In the genomic region with DNA sequence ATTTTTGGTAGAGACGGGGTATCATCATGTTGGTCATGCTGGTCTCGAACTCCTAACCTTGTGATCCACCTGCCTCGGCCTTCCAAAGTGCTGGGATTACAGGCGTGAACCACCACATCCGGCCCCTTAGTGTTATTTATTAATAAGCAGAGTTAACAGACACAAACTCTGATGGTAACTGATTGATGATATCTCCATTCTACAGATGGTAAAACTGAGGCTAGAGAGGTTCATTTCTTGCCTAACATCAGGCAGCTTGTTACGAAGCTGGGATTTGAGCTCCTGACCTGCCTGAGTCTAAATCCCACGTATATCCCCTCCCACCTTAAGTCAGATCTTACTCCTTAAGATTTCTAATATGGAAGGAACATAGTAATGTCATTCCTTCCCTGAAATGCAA, we compare ENCODE assay signal across 19 cellular contexts. TPM values are rescaled to one million over a fixed set of nuclear protein-coding genes. Genes with fewer than 3 reads are reported as not detected.
DNase-seq lines count a peak whose midpoint lies in the region; ATAC-seq and TF ChIP-seq lines count a peak whose summit lies in the region.
"Had no signal": no experiment of that assay in that cellular context is flagged by ENCODE, and none has a peak within 500 bp of the region (broad histone marks: within the 10 kb centered on the region; RNA-seq: fewer than 3 reads in every experiment).

No MANE protein-coding gene starts in this region.

- H3K4me3 ChIP-seq in BLaER1 treated with 17β-estradiol and CSF1 and Interleukin-3, amounts not matched to agents 10 nM and 100 nM = no peak overlapping the region
- H3K4me3 ChIP-seq in CD4-positive, alpha-beta memory T cell (ENCODE audit: low read length in 2 of 2) = no peak overlapping the region
- H3K4me3 ChIP-seq: GM12878, HAP-1 had no signal

- H4K20me1 ChIP-seq in BLaER1 treated with 17β-estradiol and CSF1 and Interleukin-3, amounts not matched to agents 10 nM and 100 nM = peaks cover 12 to 59% (median 38%) of the 10 kb centered on the region in 11 experiments

- CTCF ChIA-PET in CD4-positive, alpha-beta memory T cell (lab: Charles Lee; ENCODE audit: partially characterized antibody) = interaction anchor here (1.3 to 2.0 kb wide), 2 partner anchors 124 to 226 kb away, joined by 3 to 8 read pairs; no protein-coding TSS in a partner anchor

- POLR2A ChIA-PET in CD4-positive, alpha-beta memory T cell (lab: Charles Lee; ENCODE audit: partially characterized antibody) = interaction anchor here (5.8 kb wide), 1 partner anchor 30 kb away, joined by 65 read pairs; no protein-coding TSS in a partner anchor

- H3K4me1 Mint-ChIP-seq in CD4-positive, alpha-beta memory T cell = peaks cover 49 to 77% (median 58%) of the 10 kb centered on the region in 4 donors
- H3K4me1 Mint-ChIP-seq in glutamatergic neuron (ENCODE audit: low read depth, unreplicated experiment) (peaks cover 45% of the 10 kb centered on the region), nephron (peaks cover 43% of the 10 kb centered on the region)

- no peaks in the 10 kb centered on the region for H3K9me3 Mint-ChIP-seq in CD4-positive, alpha-beta memory T cell
- H3K9me3 Mint-ChIP-seq in glutamatergic neuron (ENCODE audit: unreplicated experiment) = peaks cover 17% of the 10 kb centered on the region
- H3K9me3 Mint-ChIP-seq in nephron = no peaks in the 10 kb centered on the region
- H3K9me3 Mint-ChIP-seq: CD4-positive, alpha-beta T cell; IgD-negative memory B cell had no signal

- H3K9me3 ChIP-seq in BLaER1 treated with 17β-estradiol and CSF1 and Interleukin-3, amounts not matched to agents 10 nM and 100 nM (replicated peaks in 1 of 11) = peaks cover 0 to 8% (median 0%) of the 10 kb centered on the region in 11 experiments; a peak in 4 of 22 replicates
- H3K9me3 ChIP-seq in CD4-positive, alpha-beta memory T cell (ENCODE audit: control insufficient read depth in 1 of 2, low read length in 2 of 2) = no peaks in the 10 kb centered on the region
- H3K9me3 ChIP-seq: HAP-1 had no signal

- peak overlapping the region in 4 of 11 experiments; percentile 89 to 95 (median 92); a peak in 3 of 22 replicates for H3K9ac ChIP-seq in BLaER1 treated with 17β-estradiol and CSF1 and Interleukin-3, amounts not matched to agents 10 nM and 100 nM

- H3K27ac Mint-ChIP-seq in CD4-positive, alpha-beta memory T cell = peak overlapping the region in 5 of 7 donors; percentile 13 to 79 (median 65)
- peak overlapping the region; percentile 66 for H3K27ac Mint-ChIP-seq in glutamatergic neuron (ENCODE audit: unreplicated experiment)
- H3K27ac Mint-ChIP-seq in nephron = peak overlapping the region in 2 of 3 experiments; percentile 17 to 41
- H3K27ac Mint-ChIP-seq: B cell, IgD-negative memory B cell had no signal

- peak overlapping the region in 9 of 11 experiments; percentile 6 to 100 (median 99); a peak in 10 of 22 replicates for H3K27ac ChIP-seq in BLaER1 treated with 17β-estradiol and CSF1 and Interleukin-3, amounts not matched to agents 10 nM and 100 nM
- H3K27ac ChIP-seq in CD4-positive, alpha-beta memory T cell (ENCODE audit: low read depth, low read length) = no peak overlapping the region

- no peaks in the 10 kb centered on the region for H3K27me3 ChIP-seq in BLaER1 treated with 17β-estradiol and CSF1 and Interleukin-3, amounts not matched to agents 10 nM and 100 nM
- H3K27me3 ChIP-seq in CD4-positive, alpha-beta memory T cell (ENCODE audit: insufficient read depth, low read length) = no peaks in the 10 kb centered on the region

- intact Hi-C loops in CD4-positive, alpha-beta memory T cell (cut with micrococcal nuclease) = no loop called here

- no peaks in the 10 kb centered on the region for H3K27me3 Mint-ChIP-seq in CD4-positive, alpha-beta memory T cell
- H3K27me3 Mint-ChIP-seq in glutamatergic neuron (ENCODE audit: unreplicated experiment) = peaks cover 11% of the 10 kb centered on the region
- H3K27me3 Mint-ChIP-seq in nephron (ENCODE audit: low read depth) = peaks cover 6% of the 10 kb centered on the region
- H3K27me3 Mint-ChIP-seq: B cell; CD4-positive, alpha-beta T cell; IgD-negative memory B cell had no signal

- peaks cover 60 to 96% (median 81%) of the 10 kb centered on the region in 10 experiments for H3K4me1 ChIP-seq in BLaER1 treated with 17β-estradiol and CSF1 and Interleukin-3, amounts not matched to agents 10 nM and 100 nM
- peaks cover 63% of the 10 kb centered on the region for H3K4me1 ChIP-seq in CD4-positive, alpha-beta memory T cell (ENCODE audit: insufficient read depth, low read length)

- peak overlapping the region in 6 of 11 experiments; percentile 87 to 99 (median 96); a peak in 9 of 22 replicates for H3K4me2 ChIP-seq in BLaER1 treated with 17β-estradiol and CSF1 and Interleukin-3, amounts not matched to agents 10 nM and 100 nM

- H3K36me3 Mint-ChIP-seq in CD4-positive, alpha-beta memory T cell = peaks cover 0 to 4% of the 10 kb centered on the region in 2 donors
- H3K36me3 Mint-ChIP-seq in glutamatergic neuron (ENCODE audit: unreplicated experiment) = peaks cover 6% of the 10 kb centered on the region
- H3K36me3 Mint-ChIP-seq in nephron (ENCODE audit: low read depth) = peaks cover 4% of the 10 kb centered on the region

- TF ChIP-seq CTCF in glutamatergic neuron (IDR thresholded peaks at IDR 0.05; ENCODE audit: partially characterized antibody, unreplicated experiment) (no peak), nephron (IDR thresholded peaks at IDR 0.05; ENCODE audit: unreplicated experiment in 3 of 3) (no peak)

- no peak for DNase-seq in CD4-positive, alpha-beta memory T cell
- no peak for DNase-seq in glutamatergic neuron
- DNase-seq in activated effector memory CD4-positive, alpha-beta T cell treated with anti-CD3 and anti-CD28 coated beads, Interleukin-2, amount 50 U/mL, for 16 hours = no peak
- no peak for DNase-seq in effector CD4-positive, alpha-beta T cell
- DNase-seq: C1 segment of cervical spinal cord; CD4-positive, alpha-beta T cell; COR-L47; DMS 273 treated with DMSO at 0.1 percent for 48 hours; DMS53; DND-41; EL; KG1 had no signal

- H3K4me3 Mint-ChIP-seq in CD4-positive, alpha-beta memory T cell = no peak overlapping the region
- H3K4me3 Mint-ChIP-seq in glutamatergic neuron (ENCODE audit: unreplicated experiment) = no peak overlapping the region
- no peak overlapping the region for H3K4me3 Mint-ChIP-seq in nephron
- H3K4me3 Mint-ChIP-seq: B cell; CD4-positive, alpha-beta T cell; IgD-negative memory B cell had no signal

- peaks cover 38 to 75% (median 63%) of the 10 kb centered on the region in 11 experiments for H3K36me3 ChIP-seq in BLaER1 treated with 17β-estradiol and CSF1 and Interleukin-3, amounts not matched to agents 10 nM and 100 nM
- H3K36me3 ChIP-seq in CD4-positive, alpha-beta memory T cell (ENCODE audit: insufficient read depth, low read length) = no peaks in the 10 kb centered on the region
- H3K36me3 ChIP-seq: HAP-1 had no signal

- no peak for ATAC-seq in SK-N-SH treated with all-trans-retinoic acid at 6 μM for 48 hours
- ATAC-seq: GM12878 had no signal

TF ChIP-seq in SK-N-SH treated with all-trans-retinoic acid at 6 μM for 48 hours, 23 proteins besides CTCF, POLR2A, EP300 and RAD21:
- no peak for TF ChIP-seq CSDC2 (CRISPR knock-in tag; IDR thresholded peaks at IDR 0.05)
- no peak for TF ChIP-seq PPARA (CRISPR knock-in tag; IDR thresholded peaks at IDR 0.05; ENCODE audit: borderline replicate concordance)
- TF ChIP-seq ZFP30 (CRISPR knock-in tag; IDR thresholded peaks at IDR 0.05) = no peak
- TF ChIP-seq, protein P1, sequence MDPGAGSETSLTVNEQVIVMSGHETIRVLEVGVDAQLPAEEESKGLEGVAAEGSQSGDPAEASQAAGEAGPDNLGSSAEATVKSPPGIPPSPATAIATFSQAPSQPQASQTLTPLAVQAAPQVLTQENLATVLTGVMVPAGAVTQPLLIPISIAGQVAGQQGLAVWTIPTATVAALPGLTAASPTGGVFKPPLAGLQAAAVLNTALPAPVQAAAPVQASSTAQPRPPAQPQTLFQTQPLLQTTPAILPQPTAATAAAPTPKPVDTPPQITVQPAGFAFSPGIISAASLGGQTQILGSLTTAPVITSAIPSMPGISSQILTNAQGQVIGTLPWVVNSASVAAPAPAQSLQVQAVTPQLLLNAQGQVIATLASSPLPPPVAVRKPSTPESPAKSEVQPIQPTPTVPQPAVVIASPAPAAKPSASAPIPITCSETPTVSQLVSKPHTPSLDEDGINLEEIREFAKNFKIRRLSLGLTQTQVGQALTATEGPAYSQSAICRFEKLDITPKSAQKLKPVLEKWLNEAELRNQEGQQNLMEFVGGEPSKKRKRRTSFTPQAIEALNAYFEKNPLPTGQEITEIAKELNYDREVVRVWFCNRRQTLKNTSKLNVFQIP (CRISPR knock-in tag; IDR thresholded peaks at IDR 0.05; ENCODE audit: borderline replicate concordance, low read depth) = no peak
- TF ChIP-seq SNAI2 (CRISPR knock-in tag; IDR thresholded peaks at IDR 0.05) = no peak
- no peak for TF ChIP-seq ZFP3 (CRISPR knock-in tag; IDR thresholded peaks at IDR 0.05)
- no peak for TF ChIP-seq RARB (CRISPR knock-in tag; IDR thresholded peaks at IDR 0.05)
- TF ChIP-seq ARNTL (CRISPR knock-in tag; IDR thresholded peaks at IDR 0.05; ENCODE audit: borderline replicate concordance, low read depth) = no peak
- TF ChIP-seq TCF4 (CRISPR knock-in tag; IDR thresholded peaks at IDR 0.05; ENCODE audit: borderline replicate concordance) = no peak
- no peak for TF ChIP-seq ZNF8 (CRISPR knock-in tag; IDR thresholded peaks at IDR 0.05)
- TF ChIP-seq TOX (CRISPR knock-in tag; IDR thresholded peaks at IDR 0.05; ENCODE audit: borderline replicate concordance) = no peak
- TF ChIP-seq, protein P2, sequence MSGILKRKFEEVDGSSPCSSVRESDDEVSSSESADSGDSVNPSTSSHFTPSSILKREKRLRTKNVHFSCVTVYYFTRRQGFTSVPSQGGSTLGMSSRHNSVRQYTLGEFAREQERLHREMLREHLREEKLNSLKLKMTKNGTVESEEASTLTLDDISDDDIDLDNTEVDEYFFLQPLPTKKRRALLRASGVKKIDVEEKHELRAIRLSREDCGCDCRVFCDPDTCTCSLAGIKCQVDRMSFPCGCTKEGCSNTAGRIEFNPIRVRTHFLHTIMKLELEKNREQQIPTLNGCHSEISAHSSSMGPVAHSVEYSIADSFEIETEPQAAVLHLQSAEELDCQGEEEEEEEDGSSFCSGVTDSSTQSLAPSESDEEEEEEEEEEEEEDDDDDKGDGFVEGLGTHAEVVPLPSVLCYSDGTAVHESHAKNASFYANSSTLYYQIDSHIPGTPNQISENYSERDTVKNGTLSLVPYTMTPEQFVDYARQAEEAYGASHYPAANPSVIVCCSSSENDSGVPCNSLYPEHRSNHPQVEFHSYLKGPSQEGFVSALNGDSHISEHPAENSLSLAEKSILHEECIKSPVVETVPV (CRISPR knock-in tag; IDR thresholded peaks at IDR 0.05) = no peak
- no peak for TF ChIP-seq ZNF565 (CRISPR knock-in tag; conservative IDR thresholded peaks at IDR 0.05; ENCODE audit: low read depth)

RNA-seq across cellular contexts. Expression of a gene that starts 36.9 kb away (rescaled TPM):
- 10 to 100 TPM; 73.7 to 80.7 TPM for total RNA-seq in CD4-positive, alpha-beta memory T cell
- 10 to 100 TPM; 40.7 to 52.2 TPM for polyA plus RNA-seq in CD4-positive, alpha-beta memory T cell
- 82.2 TPM for total RNA-seq in glutamatergic neuron (ENCODE audit: unreplicated experiment)
